In the genomic region with DNA sequence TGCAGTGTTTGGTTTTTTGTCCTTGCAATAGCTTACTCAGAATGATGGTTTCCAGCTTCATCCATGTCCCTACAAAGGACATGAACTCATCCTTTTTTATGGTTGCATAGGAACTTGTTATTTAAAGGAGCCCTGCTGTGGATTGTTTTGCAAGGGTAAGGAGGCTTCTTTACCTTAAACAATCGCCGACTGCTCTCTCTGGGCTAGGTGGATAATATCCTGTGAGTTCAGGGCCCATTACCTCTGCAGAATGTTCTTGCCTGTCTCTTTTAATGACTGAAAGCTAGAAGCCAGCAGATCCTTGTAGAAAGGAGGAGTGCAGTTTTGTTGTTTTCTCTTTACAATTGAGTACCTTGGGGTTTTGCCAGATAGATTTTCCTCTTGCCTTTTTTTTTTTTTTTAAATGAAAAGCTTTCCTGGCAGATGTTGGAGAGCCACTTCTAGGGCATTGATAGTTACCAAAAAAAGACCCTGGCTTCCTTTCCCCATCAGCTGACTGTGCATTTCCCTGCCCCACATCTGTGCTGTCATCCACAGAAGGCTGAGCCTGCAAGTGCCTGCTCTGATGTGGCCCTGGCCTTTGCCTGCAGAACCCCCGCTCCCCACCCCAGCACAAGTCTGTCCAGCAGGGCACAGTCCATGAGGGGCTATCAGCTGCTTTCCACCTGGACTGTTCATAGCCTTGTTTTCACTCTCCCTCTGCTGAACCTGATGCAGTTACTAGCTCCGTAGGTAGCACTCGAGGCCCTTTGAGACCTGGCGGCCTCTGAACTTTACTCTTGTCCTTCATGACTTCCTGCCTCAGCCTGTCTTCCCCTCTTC, we compare ENCODE assay signal across 14 cellular contexts.
DNase-seq lines count a peak whose midpoint lies in the region; ATAC-seq and TF ChIP-seq lines count a peak whose summit lies in the region.
"Had no signal": no experiment of that assay in that cellular context is flagged by ENCODE, and none has a peak within 500 bp of the region (broad histone marks: within the 10 kb centered on the region; RNA-seq: fewer than 3 reads in every experiment).

No MANE protein-coding gene starts in this region.

- H3K36me3 Mint-ChIP-seq in activated T-cell treated with anti-CD3 and anti-CD28 coated beads, Interleukin-2, amount 50 U/mL, for 4 hours (ENCODE audit: insufficient read depth): peaks cover 7% of the 10 kb centered on the region

- H3K36me3 ChIP-seq in vagina: no peaks in the 10 kb centered on the region

- peaks cover 2% of the 10 kb centered on the region for H3K4me1 Mint-ChIP-seq in activated T-cell treated with anti-CD3 and anti-CD28 coated beads, Interleukin-2, amount 50 U/mL, for 4 hours (ENCODE audit: low read depth)

- no peaks in the 10 kb centered on the region for H3K27me3 ChIP-seq in vagina

- no peak for DNase-seq in Right ventricle myocardium inferior (ENCODE audit: missing footprints)
- DNase-seq in cardiac septum (ENCODE audit: low spot score): no peak
- peak; percentile 22 for DNase-seq in kidney glomerular epithelial cell (lab: John Stamatoyannopoulos, UW)
- DNase-seq in vagina (ENCODE audit: extremely low spot score in 2 of 2): no peak
- no peak for DNase-seq in stimulated activated CD4-positive, alpha-beta T cell treated with anti-CD3 and anti-CD28 coated beads, Interleukin-2, amount 100 ng/mL, for 24 hours
- DNase-seq in SW 1271 (lab: John Stamatoyannopoulos, UW): no peak
- no peak for DNase-seq in activated T-cell treated with anti-CD3 and anti-CD28 coated beads, Interleukin-2, amount 50 U/mL, for 4 hours
- DNase-seq: activated CD4-positive, alpha-beta T cell treated with anti-CD3 and anti-CD28 coated beads for 1 hour; dermis blood vessel endothelial cell; naive B cell; stimulated activated CD4-positive, alpha-beta T cell treated with anti-CD3 and anti-CD28 coated beads, Interleukin-15, amount 100 ng/mL, for 24 hours; stimulated activated naive B cell treated with anti-CD40 and anti-IgM and Interleukin-4, amounts not matched to agents 10 μg/mL and 1 μg/mL and 100 μg/mL, for 72 hours had no signal

- peak; percentile 78 for ATAC-seq in Right ventricle myocardium inferior
- ATAC-seq in activated T-cell treated with anti-CD3 and anti-CD28 coated beads, Interleukin-2, amount 50 U/mL, for 4 hours: no peak
- ATAC-seq: stimulated activated naive B cell treated with anti-CD40 and anti-IgM and Interleukin-4, amounts not matched to agents 10 μg/mL and 1 μg/mL and 100 μg/mL, for 72 hours had no signal

- peaks cover 28% of the 10 kb centered on the region for H3K4me1 ChIP-seq in vagina

- peak overlapping the region; percentile 6 for H3K27ac ChIP-seq in angular gyrus (ENCODE audit: low read depth, low read length)
- peak overlapping the region; percentile 37 for H3K27ac ChIP-seq in vagina

- TF ChIP-seq CTCF in vagina (IDR thresholded peaks at IDR 0.05): no peak

- no peak overlapping the region for H3K4me3 Mint-ChIP-seq in activated T-cell treated with anti-CD3 and anti-CD28 coated beads, Interleukin-2, amount 50 U/mL, for 4 hours
- H3K4me3 Mint-ChIP-seq: activated naive CD4-positive, alpha-beta T cell treated with anti-CD3 and anti-CD28 coated beads, Interleukin-2, amount 50 U/mL, for 24 hours; naive B cell; stimulated activated naive B cell treated with anti-CD40 and anti-IgM and Interleukin-4, amounts not matched to agents 10 μg/mL and 1 μg/mL and 100 μg/mL, for 72 hours had no signal

- peaks cover 8% of the 10 kb centered on the region for H3K9me3 Mint-ChIP-seq in activated T-cell treated with anti-CD3 and anti-CD28 coated beads, Interleukin-2, amount 50 U/mL, for 4 hours

- intact Hi-C loops in Right ventricle myocardium inferior (cut with DNase I) (no loop called here), cardiac septum (cut with DNase I) (no loop called here), vagina (cut with DNase I) (no loop called here)

- no peak overlapping the region for H3K4me3 ChIP-seq in vagina

- no peak for TF ChIP-seq POLR2A in vagina (IDR thresholded peaks at IDR 0.05)

- no peaks in the 10 kb centered on the region for H3K27me3 Mint-ChIP-seq in activated T-cell treated with anti-CD3 and anti-CD28 coated beads, Interleukin-2, amount 50 U/mL, for 4 hours (ENCODE audit: low read depth)
- H3K27me3 Mint-ChIP-seq: activated naive CD4-positive, alpha-beta T cell treated with anti-CD3 and anti-CD28 coated beads, Interleukin-2, amount 50 U/mL, for 24 hours; naive B cell; stimulated activated naive B cell treated with anti-CD40 and anti-IgM and Interleukin-4, amounts not matched to agents 10 μg/mL and 1 μg/mL and 100 μg/mL, for 72 hours had no signal

- no peaks in the 10 kb centered on the region for H3K9me3 ChIP-seq in vagina
